11 cellular contexts compared by ENCODE assay signal in the genomic region with DNA sequence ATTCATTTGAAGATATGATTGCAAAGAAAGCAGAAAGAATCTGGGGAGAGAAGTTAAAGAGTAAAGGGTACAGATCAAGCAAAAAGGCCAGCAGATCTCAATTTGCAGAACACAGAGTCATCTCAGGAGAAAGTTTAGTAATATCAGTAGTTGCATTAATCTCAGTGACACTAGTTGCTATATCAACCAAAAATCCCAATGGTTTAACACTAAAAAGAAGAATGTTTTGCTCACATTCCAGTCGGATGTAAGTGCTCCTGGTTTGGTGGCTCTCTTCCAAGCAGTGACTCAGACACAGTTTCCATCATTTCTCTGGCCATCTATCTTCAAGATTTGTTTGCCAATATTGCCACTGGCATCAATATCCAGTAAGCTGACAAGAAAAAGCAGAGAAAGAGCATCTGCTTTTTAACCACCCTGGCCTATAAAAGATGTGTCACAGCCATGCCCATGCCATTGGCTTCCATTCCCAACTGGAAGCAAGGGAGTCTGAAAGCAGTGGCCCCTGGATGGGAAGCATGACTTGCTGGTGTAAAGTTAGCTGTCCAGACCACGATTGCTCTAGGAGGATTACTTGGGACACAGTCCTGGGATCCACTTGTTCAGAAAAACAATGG. TPM values are rescaled to one million over a fixed set of nuclear protein-coding genes. Genes with fewer than 3 reads are reported as not detected.
DNase-seq lines count a peak whose midpoint lies in the region; ATAC-seq lines count a peak whose summit lies in the region.
"Had no signal": no experiment of that assay in that cellular context is flagged by ENCODE, and none has a peak within 500 bp of the region (broad histone marks: within the 10 kb centered on the region; RNA-seq: fewer than 3 reads in every experiment).

No MANE protein-coding gene starts in this region.

- no peak overlapping the region for H3K4me3 ChIP-seq in right cardiac atrium (ENCODE audit: low read length)

- H3K27me3 ChIP-seq in right cardiac atrium (ENCODE audit: control insufficient read depth, insufficient read depth): no peaks in the 10 kb centered on the region

- H3K4me1 ChIP-seq in right cardiac atrium (ENCODE audit: control insufficient read depth, insufficient read depth, low read length): no peaks in the 10 kb centered on the region

- H3K9me3 ChIP-seq in right cardiac atrium (ENCODE audit: control insufficient read depth, low read length): peaks cover 2% of the 10 kb centered on the region

- H3K27ac ChIP-seq in right cardiac atrium (ENCODE audit: low read length): no peak overlapping the region

- peak; percentile 63 for ATAC-seq in GM18520 (IDR thresholded peaks at IDR 0.05; ENCODE audit: unreplicated experiment)
- no peak for ATAC-seq in right cardiac atrium
- ATAC-seq: Panc1 had no signal

- DNase-seq in GOT3 (lab: John Stamatoyannopoulos, UW) (peak; percentile 23), HS-5 (ENCODE audit: low read depth) (peak; percentile 68), lung microvascular endothelial cell (ENCODE audit: low read depth in 2 of 2) (peak; percentile 28 to 40), activated gamma-delta T cell (lab: John Stamatoyannopoulos, UW) (no peak), right cardiac atrium (no peak), DMS 273 treated with DMSO at 0.1 percent for 48 hours (lab: John Stamatoyannopoulos, UW) (no peak)
- DNase-seq in activated naive CD4-positive, alpha-beta T cell (lab: John Stamatoyannopoulos, UW): no peak
- DNase-seq: activated naive CD8-positive, alpha-beta T cell treated with anti-CD3 and anti-CD28 coated beads, Interleukin-2, amount 10 ng/mL, durations not matched to agents 7 days and 5 days; kidney had no signal

- 51% methylated on average over 2 of the region's 2 CpGs for WGBS in right cardiac atrium

- intact Hi-C loops in right cardiac atrium (cut with DNase I): no loop called here

RNA-seq across cellular contexts. Expression of a gene that starts 45.5 kb away (rescaled TPM):
- total RNA-seq in lung microvascular endothelial cell (not detected in 2 replicates), right cardiac atrium (under 1 TPM in 1 of 4 donors, not detected in 3; 0.23 TPM)
- 0.09 TPM for polyA plus RNA-seq in right cardiac atrium

RNA-seq across cellular contexts. Expression of a gene that starts 49.3 kb away (rescaled TPM):
- under 0.01 and 0.40 TPM in 2 replicates for total RNA-seq in lung microvascular endothelial cell
- 10 to 100 TPM in 2 of 4 donors, 1 to 10 TPM in 2; 6.1 to 13.2 (median 8.7) TPM for total RNA-seq in right cardiac atrium
- 9.0 TPM for polyA plus RNA-seq in right cardiac atrium
- total RNA-seq: activated naive CD8-positive, alpha-beta T cell treated with anti-CD3 and anti-CD28 coated beads, Interleukin-2, amount 10 ng/mL, durations not matched to agents 7 days and 5 days had no signal

Comparison
In these comparisons a context has a peak if more than half of its experiments do, and no peak if none do; other contexts are left out.
1. DNase-seq: peak in GOT3 (single experiment), HS-5 (single experiment) and lung microvascular endothelial cell (2 of 2); none in activated gamma-delta T cell (single experiment), right cardiac atrium (0 of 3), activated naive CD4-positive, alpha-beta T cell (0 of 4) and DMS 273 treated with DMSO at 0.1 percent for 48 hours (single experiment).